15 cellular contexts compared by ENCODE assay signal in genomic region chrX:110987292-110987691, GRCh38.
DNase-seq lines count a peak whose midpoint lies in the region; ATAC-seq, FAIRE-seq and TF ChIP-seq lines count a peak whose summit lies in the region.
"Had no signal": no experiment of that assay in that cellular context is flagged by ENCODE, and none has a peak within 500 bp of the region (broad histone marks: within the 10 kb centered on the region; RNA-seq: fewer than 3 reads in every experiment).

No MANE protein-coding gene starts in this region.

- no peak overlapping the region for H2AFZ ChIP-seq in OCI-LY3 (ENCODE audit: low read depth, low read length)

- CTCF ChIA-PET in A673 (lab: Charles Lee) = no interaction called here

- TF ChIP-seq CTCF in A673 (conservative IDR thresholded peaks at IDR 0.05; ENCODE audit: low read depth, low read length) (0 out of 2 replicates have a peak, but pooled peaks have one; percentile 20), GM12864 (IDR thresholded peaks at IDR 0.05; ENCODE audit: low read depth, low read length, missing control alignments) (peak; percentile 14), OCI-LY3 (IDR thresholded peaks at IDR 0.05; ENCODE audit: low read depth, low read length) (peak; percentile 19; the same call in 1 of the 2 replicates), fibroblast of pulmonary artery (IDR thresholded peaks at IDR 0.05; ENCODE audit: low read length, missing control alignments) (peak; percentile 11)

- no peaks in the 10 kb centered on the region for H3K9me3 ChIP-seq in A673 (ENCODE audit: low read depth, low read length, poor library complexity, severe bottlenecking)
- H3K9me3 ChIP-seq in OCI-LY3 (ENCODE audit: insufficient read depth, low read length) = no peaks in the 10 kb centered on the region
- H3K9me3 ChIP-seq: psoas muscle, SJSA1 had no signal

- no peaks in the 10 kb centered on the region for H4K20me1 ChIP-seq in OCI-LY3 (ENCODE audit: insufficient read depth, low read length)

- intact Hi-C loops in A673 (cut with micrococcal nuclease; ENCODE audit: unreplicated experiment) = no loop called here

- no peak overlapping the region for H3K4me2 ChIP-seq in OCI-LY3 (ENCODE audit: low read length)
- H3K4me2 ChIP-seq: KMS-11 had no signal

- H3K36me3 ChIP-seq in A673 (ENCODE audit: insufficient read depth, low read length, poor library complexity, severe bottlenecking) (no peaks in the 10 kb centered on the region), OCI-LY3 (replicated peaks; ENCODE audit: low read depth, low read length) (no peaks in the 10 kb centered on the region)
- H3K36me3 ChIP-seq: SJSA1 had no signal

- no peak for FAIRE-seq in HTR-8/SVneo (lab: Jason Lieb, UNC)

- no TSS peak for BruUV-seq in A673 (replicated peaks; lab: Mats Ljungman, UMichigan)

- DNase-seq in A673 (ENCODE audit: low spot score) (no peak), GM12864 (ENCODE audit: low read depth) (no peak), fibroblast of pulmonary artery (ENCODE audit: low read depth) (no peak), caudate nucleus (lab: John Stamatoyannopoulos, UW) (no peak), NCI-H2029 treated with DMSO at 0.1 percent for 48 hours (lab: John Stamatoyannopoulos, UW) (no peak), HTR-8/SVneo (ENCODE audit: insufficient read length, low spot score) (no peak)
- DNase-seq: DND-41; effector memory CD8-positive, alpha-beta T cell; NCI-H2081; psoas muscle had no signal

- H3K9ac ChIP-seq in OCI-LY3 (ENCODE audit: low read length) = no peak overlapping the region
- H3K9ac ChIP-seq: KMS-11 had no signal

- peaks cover 24% of the 10 kb centered on the region for H3K27me3 ChIP-seq in A673 (replicated peaks; ENCODE audit: insufficient read depth, low read depth, low read length, poor library complexity)
- no peaks in the 10 kb centered on the region for H3K27me3 ChIP-seq in OCI-LY3 (ENCODE audit: low read depth, low read length)
- H3K27me3 ChIP-seq: SJSA1 had no signal

- H3K4me1 ChIP-seq in A673 (ENCODE audit: insufficient read depth, low read length, poor library complexity, severe bottlenecking) (no peaks in the 10 kb centered on the region), OCI-LY3 (ENCODE audit: low read length) (no peaks in the 10 kb centered on the region)
- H3K4me1 ChIP-seq: psoas muscle, SJSA1 had no signal

- H3K27ac ChIP-seq in A673 (ENCODE audit: low read depth, low read length, poor library complexity, severe bottlenecking) = no peak overlapping the region
- no peak overlapping the region for H3K27ac ChIP-seq in OCI-LY3 (ENCODE audit: low read length)
- H3K27ac ChIP-seq in caudate nucleus (ENCODE audit: low read depth, low read length) = no peak overlapping the region
- H3K27ac ChIP-seq: KMS-11, psoas muscle, SJSA1, VCaP had no signal

- H3K4me3 ChIP-seq in A673 (ENCODE audit: low read depth, low read length, poor library complexity, severe bottlenecking) (no peak overlapping the region), GM12864 (ENCODE audit: low read depth, low read length) (no peak overlapping the region), OCI-LY3 (ENCODE audit: low read length) (no peak overlapping the region), fibroblast of pulmonary artery (replicated peaks; ENCODE audit: low read depth, low read length) (no peak overlapping the region)
- H3K4me3 ChIP-seq: psoas muscle, SJSA1 had no signal

- no peaks in the 10 kb centered on the region for H3K79me2 ChIP-seq in OCI-LY3 (ENCODE audit: low read length)

- POLR2A ChIA-PET in A673 (lab: Charles Lee; ENCODE audit: low non-redundant PET) = no interaction called here

- ATAC-seq in GM21737 (IDR thresholded peaks at IDR 0.05; ENCODE audit: unreplicated experiment) = no peak
- ATAC-seq: effector memory CD8-positive, alpha-beta T cell; psoas muscle had no signal
